11 cellular contexts compared by ENCODE assay signal in genomic region chr11:1532606-1533341, GRCh38. TPM values are rescaled to one million over a fixed set of nuclear protein-coding genes. Genes with fewer than 3 reads are reported as not detected.
A peak's percentile ranks its signal among the peaks of the same experiment; 100 is the strongest.
DNase-seq lines count a peak whose midpoint lies in the region; FAIRE-seq and TF ChIP-seq lines count a peak whose summit lies in the region.
"Had no signal": no experiment of that assay in that cellular context is flagged by ENCODE, and none has a peak within 500 bp of the region (broad histone marks: within the 10 kb centered on the region; RNA-seq: fewer than 3 reads in every experiment).

No MANE protein-coding gene starts in this region.

- no peak for TF ChIP-seq CTCF in fibroblast of mammary gland (conservative IDR thresholded peaks at IDR 0.05; ENCODE audit: control insufficient read depth, insufficient read depth, low read depth, low read length)
- TF ChIP-seq CTCF in type B pancreatic cell (conservative IDR thresholded peaks at IDR 0.05): no peak

- no peaks in the 10 kb centered on the region for H3K27me3 ChIP-seq in small intestine (ENCODE audit: control insufficient read depth in 2 of 2, insufficient read depth in 2 of 2, low read length in 2 of 2)

- no peaks in the 10 kb centered on the region for H3K9me3 ChIP-seq in small intestine (ENCODE audit: control insufficient read depth, low read depth)

- H3K4me1 Mint-ChIP-seq in type B pancreatic cell (ENCODE audit: unreplicated experiment): peaks cover 24% of the 10 kb centered on the region

- DNase-seq in amniotic epithelial cell (ENCODE audit: low read depth) (peak; percentile 8), fibroblast of mammary gland (ENCODE audit: low read depth) (peak; percentile 39), myocyte (ENCODE audit: low read depth) (peak; percentile 8), type B pancreatic cell (ENCODE audit: extremely low spot score, unreplicated experiment) (no peak), urothelium cell line (ENCODE audit: low spot score) (no peak), small intestine (no peak), HCEC 1CT (no peak), NCI-H2227 (lab: John Stamatoyannopoulos, UW; ENCODE audit: unreplicated experiment) (no peak)
- DNase-seq: NCI-H2227 treated with DMSO at 0.1 percent for 48 hours had no signal

- H3K4me1 ChIP-seq in small intestine (ENCODE audit: control insufficient read depth in 2 of 2, insufficient read depth in 1 of 2, low read depth in 1 of 2, low read length in 1 of 2): no peaks in the 10 kb centered on the region

- H3K27me3 Mint-ChIP-seq in type B pancreatic cell: peaks cover 2% of the 10 kb centered on the region

- H3K4me3 Mint-ChIP-seq in type B pancreatic cell: no peak overlapping the region

- peaks cover 0 to 8% of the 10 kb centered on the region in 2 donors for H3K36me3 ChIP-seq in small intestine (ENCODE audit: control insufficient read depth in 2 of 2, insufficient read depth in 2 of 2, low read length in 2 of 2)

- H3K4me3 ChIP-seq in fibroblast of mammary gland (ENCODE audit: control insufficient read depth, low read depth, low read length): no peak overlapping the region
- H3K4me3 ChIP-seq in small intestine (ENCODE audit: low read depth in 1 of 2, low read length in 2 of 2): no peak overlapping the region

- H3K9me3 Mint-ChIP-seq in type B pancreatic cell: no peaks in the 10 kb centered on the region

- H3K27ac ChIP-seq in small intestine (ENCODE audit: low read depth in 1 of 2, low read length in 1 of 2): no peak overlapping the region

- no peaks in the 10 kb centered on the region for H3K36me3 Mint-ChIP-seq in type B pancreatic cell

- WGBS in small intestine, 3 donors: 76 to 79% (median 78%) methylated on average over 20 of the region's 20 CpGs

- FAIRE-seq in urothelium cell line (lab: Jason Lieb, UNC) (no peak), small intestine (lab: Jason Lieb, UNC) (no peak)
- FAIRE-seq: RCC 7860 had no signal

- H3K27ac Mint-ChIP-seq in type B pancreatic cell: peak overlapping the region; percentile 56

RNA-seq across cellular contexts. Expression of gene DUSP8, which starts 39.3 kb away (rescaled TPM):
- total RNA-seq in myocyte (0.29 and 1.2 TPM in 2 replicates), type B pancreatic cell (ENCODE audit: low replicate concordance) (8.4 and 16.1 TPM in 2 replicates)
- 4.0 TPM for polyA plus RNA-seq in myocyte (2012)
- polyA plus RNA-seq in small intestine: 1 to 10 TPM; 3.1 to 8.1 (median 6.0) TPM

RNA-seq across cellular contexts. Expression of gene MOB2, which starts 46.2 kb away (rescaled TPM):
- 15.0 and 16.7 TPM in 2 replicates for total RNA-seq in myocyte
- polyA plus RNA-seq in myocyte (2012): 36.5 TPM
- total RNA-seq in type B pancreatic cell (ENCODE audit: low replicate concordance): 39.6 and 46.8 TPM in 2 replicates
- 10 to 100 TPM; 40.3 to 48.6 (median 43.8) TPM for polyA plus RNA-seq in small intestine

RNA-seq across cellular contexts. Expression of gene KRTAP5-1, which starts 52.3 kb away (rescaled TPM):
- total RNA-seq in myocyte (not detected in 2 replicates), type B pancreatic cell (ENCODE audit: low replicate concordance) (not detected in 2 replicates)
- 0.14 TPM for polyA plus RNA-seq in myocyte (2012)
- polyA plus RNA-seq in small intestine: not detected
- total RNA-seq: activated CD8-positive, alpha-beta memory T cell treated with anti-CD3 and anti-CD28 coated beads for 36 hours had no signal

Comparison
In these comparisons a context has a peak if more than half of its experiments do, and no peak if none do; other contexts are left out.
1. DNase-seq: peak in amniotic epithelial cell (single experiment), fibroblast of mammary gland (single experiment) and myocyte (single experiment); none in type B pancreatic cell (single experiment), urothelium cell line (single experiment), small intestine (single experiment), HCEC 1CT (single experiment) and NCI-H2227 (single experiment).